3 cellular contexts compared by ENCODE assay signal in genomic region chr4:151743894-151744293, GRCh38.
TF ChIP-seq lines count a peak whose summit lies in the region.

No MANE protein-coding gene starts in this region.

TF ChIP-seq in SK-N-SH, 30 proteins besides CTCF, POLR2A, EP300 and RAD21:
- no peak for TF ChIP-seq POLR2AphosphoS5 (IDR thresholded peaks at IDR 0.05; ENCODE audit: low read depth, low read length)
- no peak for TF ChIP-seq PBX3 (IDR thresholded peaks at IDR 0.05)
- no peak for TF ChIP-seq TAF1 (IDR thresholded peaks at IDR 0.05; ENCODE audit: borderline replicate concordance, low read depth, low read length)
- TF ChIP-seq EZH2phosphoT487 (IDR thresholded peaks at IDR 0.05; ENCODE audit: borderline replicate concordance, low read depth), result no peak
- no peak for TF ChIP-seq IRF3 (IDR thresholded peaks at IDR 0.05; ENCODE audit: low read depth, low read length)
- no peak for TF ChIP-seq SIN3A (IDR thresholded peaks at IDR 0.05; ENCODE audit: borderline replicate concordance, low read depth, low read length)
- no peak for TF ChIP-seq NRF1 (IDR thresholded peaks at IDR 0.05; ENCODE audit: low read depth, low read length)
- TF ChIP-seq, protein P1, sequence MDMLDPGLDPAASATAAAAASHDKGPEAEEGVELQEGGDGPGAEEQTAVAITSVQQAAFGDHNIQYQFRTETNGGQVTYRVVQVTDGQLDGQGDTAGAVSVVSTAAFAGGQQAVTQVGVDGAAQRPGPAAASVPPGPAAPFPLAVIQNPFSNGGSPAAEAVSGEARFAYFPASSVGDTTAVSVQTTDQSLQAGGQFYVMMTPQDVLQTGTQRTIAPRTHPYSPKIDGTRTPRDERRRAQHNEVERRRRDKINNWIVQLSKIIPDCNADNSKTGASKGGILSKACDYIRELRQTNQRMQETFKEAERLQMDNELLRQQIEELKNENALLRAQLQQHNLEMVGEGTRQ (IDR thresholded peaks at IDR 0.05; ENCODE audit: borderline replicate concordance, low read depth, low read length), result no peak
- no peak for TF ChIP-seq TEAD4 (IDR thresholded peaks at IDR 0.05; ENCODE audit: borderline replicate concordance, insufficient read depth)
- TF ChIP-seq RCOR1 (IDR thresholded peaks at IDR 0.05; ENCODE audit: low read length), result no peak
- TF ChIP-seq ZBTB33 (IDR thresholded peaks at IDR 0.05; ENCODE audit: borderline replicate concordance, low read depth), result no peak
- no peak for TF ChIP-seq FOSL2 (IDR thresholded peaks at IDR 0.05; ENCODE audit: borderline replicate concordance, low read depth)
- no peak for TF ChIP-seq FOXM1 (IDR thresholded peaks at IDR 0.05; ENCODE audit: low read depth)
- TF ChIP-seq SMC3 (IDR thresholded peaks at IDR 0.05; ENCODE audit: low read depth, low read length), result no peak
- TF ChIP-seq NFIC (IDR thresholded peaks at IDR 0.05; ENCODE audit: borderline replicate concordance), result no peak
- no peak for TF ChIP-seq RXRA (IDR thresholded peaks at IDR 0.05; ENCODE audit: borderline replicate concordance, low read depth)
TF ChIP-seq in SK-N-SH: peak in this region for 0.

TF ChIP-seq in SK-N-SH treated with all-trans-retinoic acid at 6 μM for 48 hours, 23 proteins besides CTCF, POLR2A, EP300 and RAD21:
- TF ChIP-seq ISL1 (CRISPR knock-in tag; IDR thresholded peaks at IDR 0.05) (no peak), TCF4 (CRISPR knock-in tag; IDR thresholded peaks at IDR 0.05; ENCODE audit: borderline replicate concordance) (no peak), PPARA (CRISPR knock-in tag; IDR thresholded peaks at IDR 0.05; ENCODE audit: borderline replicate concordance) (no peak), OSR1 (CRISPR knock-in tag; IDR thresholded peaks at IDR 0.05) (no peak), RARB (CRISPR knock-in tag; IDR thresholded peaks at IDR 0.05) (no peak), GLIS3 (CRISPR knock-in tag; IDR thresholded peaks at IDR 0.05) (no peak), ZNF70 (CRISPR knock-in tag; IDR thresholded peaks at IDR 0.05) (no peak), CSDC2 (CRISPR knock-in tag; IDR thresholded peaks at IDR 0.05) (no peak)

TF ChIP-seq in GM12878, 131 proteins besides CTCF, POLR2A, EP300 and RAD21:
- TF ChIP-seq PRDM15 (CRISPR knock-in tag; IDR thresholded peaks at IDR 0.05) (no peak), MLLT1 (IDR thresholded peaks at IDR 0.05) (no peak), TARDBP (IDR thresholded peaks at IDR 0.05; ENCODE audit: borderline replicate concordance) (no peak), TAF1 (IDR thresholded peaks at IDR 0.05; ENCODE audit: borderline replicate concordance, low read depth, low read length) (no peak), STAT1 (conservative IDR thresholded peaks at IDR 0.05) (no peak)
TF ChIP-seq in GM12878: peak in this region for 0.
